21 cellular contexts compared by ENCODE assay signal in the genomic region with DNA sequence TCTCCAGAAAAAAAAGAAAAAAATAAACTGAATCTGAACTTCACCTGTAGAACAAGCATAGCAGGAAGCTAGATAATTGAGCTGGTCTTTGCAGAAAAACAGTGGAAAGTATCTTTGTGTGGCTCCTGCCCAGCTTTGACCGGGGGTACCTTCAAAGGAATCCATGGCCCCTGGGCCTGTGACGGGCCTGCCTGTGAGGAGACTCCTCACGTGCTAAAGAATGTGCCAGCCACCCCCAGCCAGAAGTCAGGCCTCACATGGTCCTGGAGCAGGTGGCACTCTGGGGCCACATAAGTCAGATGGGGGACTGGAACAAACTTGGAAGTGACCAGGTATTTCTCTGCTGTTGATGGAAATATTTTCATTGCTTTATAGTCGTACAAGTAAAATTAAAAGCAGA. TPM values are rescaled to one million over a fixed set of nuclear protein-coding genes. Genes with fewer than 3 reads are reported as not detected.
DNase-seq lines count a peak whose midpoint lies in the region; ATAC-seq and TF ChIP-seq lines count a peak whose summit lies in the region.
"Had no signal": no experiment of that assay in that cellular context is flagged by ENCODE, and none has a peak within 500 bp of the region (broad histone marks: within the 10 kb centered on the region; RNA-seq: fewer than 3 reads in every experiment).

No MANE protein-coding gene starts in this region.

- H2AFZ ChIP-seq in GM23338 = no peak overlapping the region
- H2AFZ ChIP-seq: GM23248 had no signal

- no peaks in the 10 kb centered on the region for H3K27me3 Mint-ChIP-seq in natural killer cell treated with Interleukin-12 subunit alpha and Interleukin-12 subunit beta and Interleukin-15 and Interleukin-18, amount 100 ng/mL, for 72 hours
- no peaks in the 10 kb centered on the region for H3K27me3 Mint-ChIP-seq in natural killer cell (ENCODE audit: low read depth in 2 of 2)
- H3K27me3 Mint-ChIP-seq in GM23338 (ENCODE audit: insufficient read depth, low read depth, poor library complexity) = peaks cover 3% of the 10 kb centered on the region
- H3K27me3 Mint-ChIP-seq: CD4-positive, CD25-positive, alpha-beta regulatory T cell; CD8-positive, alpha-beta memory T cell; IgD-negative memory B cell had no signal

- H3K27ac Mint-ChIP-seq in natural killer cell treated with Interleukin-12 subunit alpha and Interleukin-12 subunit beta and Interleukin-15 and Interleukin-18, amount 100 ng/mL, for 72 hours = no peak overlapping the region
- no peak overlapping the region for H3K27ac Mint-ChIP-seq in natural killer cell
- H3K27ac Mint-ChIP-seq in stimulated activated effector memory CD8-positive, alpha-beta T cell treated with anti-CD3 and anti-CD28 coated beads, Interleukin-12 subunit alpha, Interleukin-12 subunit beta, amount 100 ng/mL, for 72 hours = peak overlapping the region; percentile 14
- H3K27ac Mint-ChIP-seq in GM23338 = no peak overlapping the region

- H3K4me1 ChIP-seq in GM23338 (ENCODE audit: insufficient read depth) = peaks cover 7% of the 10 kb centered on the region
- H3K4me1 ChIP-seq: BE2C had no signal

- H3K27ac ChIP-seq in GM23338 (ENCODE audit: low read depth) = no peak overlapping the region
- H3K27ac ChIP-seq: GM23248, HL-60 had no signal

- peaks cover 36% of the 10 kb centered on the region for H4K20me1 ChIP-seq in GM23338 (replicated peaks; ENCODE audit: insufficient read depth)

- no peak overlapping the region for H3K4me2 ChIP-seq in GM23338

- H3K4me3 Mint-ChIP-seq in natural killer cell treated with Interleukin-12 subunit alpha and Interleukin-12 subunit beta and Interleukin-15 and Interleukin-18, amount 100 ng/mL, for 72 hours = no peak overlapping the region
- H3K4me3 Mint-ChIP-seq in natural killer cell (no peak overlapping the region), GM23338 (no peak overlapping the region)
- H3K4me3 Mint-ChIP-seq in stimulated activated effector memory CD8-positive, alpha-beta T cell treated with anti-CD3 and anti-CD28 coated beads, Interleukin-12 subunit alpha, Interleukin-12 subunit beta, amount 100 ng/mL, for 72 hours = no peak overlapping the region

- DNase-seq in natural killer cell treated with Interleukin-12 subunit alpha and Interleukin-12 subunit beta and Interleukin-15 and Interleukin-18, amount 100 ng/mL, for 72 hours (ENCODE audit: low spot score) = peak; percentile 37
- DNase-seq in natural killer cell (no peak), left lobe of liver (ENCODE audit: low spot score) (peak; percentile 15), GM23338 (ENCODE audit: low spot score) (no peak), HUDEP-2 (lab: John Stamatoyannopoulos, UW; ENCODE audit: unreplicated experiment in 76 of 76) (no peak)
- DNase-seq in stimulated activated effector memory CD8-positive, alpha-beta T cell treated with anti-CD3 and anti-CD28 coated beads, Interleukin-12 subunit alpha, Interleukin-12 subunit beta, amount 100 ng/mL, for 72 hours (ENCODE audit: low spot score in 2 of 2) = no peak
- DNase-seq: BE2C; C1 segment of cervical spinal cord; CD4-positive, CD25-positive, alpha-beta regulatory T cell; COR-L47; DMS 273 treated with DMSO at 0.1 percent for 48 hours; DMS53; DND-41; EL; GM23248; HCEC 1CT had no signal

- H3K9me2 ChIP-seq in GM23338 (ENCODE audit: insufficient read depth) = no peaks in the 10 kb centered on the region

- H3K36me3 Mint-ChIP-seq in natural killer cell treated with Interleukin-12 subunit alpha and Interleukin-12 subunit beta and Interleukin-15 and Interleukin-18, amount 100 ng/mL, for 72 hours = peaks cover 33% of the 10 kb centered on the region
- no peaks in the 10 kb centered on the region for H3K36me3 Mint-ChIP-seq in natural killer cell
- H3K36me3 Mint-ChIP-seq in stimulated activated effector memory CD8-positive, alpha-beta T cell treated with anti-CD3 and anti-CD28 coated beads, Interleukin-12 subunit alpha, Interleukin-12 subunit beta, amount 100 ng/mL, for 72 hours = peaks cover 94% of the 10 kb centered on the region
- H3K36me3 Mint-ChIP-seq in GM23338 (ENCODE audit: low read depth) = peaks cover 81% of the 10 kb centered on the region

- no peak for ATAC-seq in natural killer cell treated with Interleukin-12 subunit alpha and Interleukin-12 subunit beta and Interleukin-15 and Interleukin-18, amount 100 ng/mL, for 72 hours
- ATAC-seq in natural killer cell (no peak), left lobe of liver (no peak), GM23338 (no peak)
- no peak for ATAC-seq in stimulated activated effector memory CD8-positive, alpha-beta T cell treated with anti-CD3 and anti-CD28 coated beads, Interleukin-12 subunit alpha, Interleukin-12 subunit beta, amount 100 ng/mL, for 72 hours
- ATAC-seq: GM12878, HepG2 had no signal

- H3F3A ChIP-seq in GM23338 (replicated peaks; ENCODE audit: low read depth) = no peaks in the 10 kb centered on the region

- no peak overlapping the region for H3K4me3 ChIP-seq in GM23338
- H3K4me3 ChIP-seq: GM12878, GM23248 had no signal

- H3K36me3 ChIP-seq in GM23338 (ENCODE audit: insufficient read depth) = peaks cover 29% of the 10 kb centered on the region

- intact Hi-C loops in natural killer cell (cut with micrococcal nuclease) = no loop called here

- H3K27me3 ChIP-seq in GM23338 (ENCODE audit: insufficient read depth) = no peaks in the 10 kb centered on the region
- H3K27me3 ChIP-seq: BE2C had no signal

- no peaks in the 10 kb centered on the region for H3K9me3 Mint-ChIP-seq in natural killer cell treated with Interleukin-12 subunit alpha and Interleukin-12 subunit beta and Interleukin-15 and Interleukin-18, amount 100 ng/mL, for 72 hours
- no peaks in the 10 kb centered on the region for H3K9me3 Mint-ChIP-seq in natural killer cell
- no peaks in the 10 kb centered on the region for H3K9me3 Mint-ChIP-seq in stimulated activated effector memory CD8-positive, alpha-beta T cell treated with anti-CD3 and anti-CD28 coated beads, Interleukin-12 subunit alpha, Interleukin-12 subunit beta, amount 100 ng/mL, for 72 hours
- H3K9me3 Mint-ChIP-seq in GM23338 = no peaks in the 10 kb centered on the region; the same call in 2 of the 3 replicates
- H3K9me3 Mint-ChIP-seq: CD8-positive, alpha-beta memory T cell; IgD-negative memory B cell had no signal

- H3K4me1 Mint-ChIP-seq in natural killer cell treated with Interleukin-12 subunit alpha and Interleukin-12 subunit beta and Interleukin-15 and Interleukin-18, amount 100 ng/mL, for 72 hours (ENCODE audit: low read depth in 2 of 2) = peaks cover 42 to 46% of the 10 kb centered on the region in 2 donors
- peaks cover 52 to 55% of the 10 kb centered on the region in 2 donors for H3K4me1 Mint-ChIP-seq in natural killer cell
- peaks cover 49% of the 10 kb centered on the region for H3K4me1 Mint-ChIP-seq in stimulated activated effector memory CD8-positive, alpha-beta T cell treated with anti-CD3 and anti-CD28 coated beads, Interleukin-12 subunit alpha, Interleukin-12 subunit beta, amount 100 ng/mL, for 72 hours
- peaks cover 16% of the 10 kb centered on the region for H3K4me1 Mint-ChIP-seq in GM23338

- no peak for TF ChIP-seq CTCF in natural killer cell (IDR thresholded peaks at IDR 0.05)
- no peak for TF ChIP-seq CTCF in GM23338 (conservative IDR thresholded peaks at IDR 0.05; ENCODE audit: low read depth in 2 of 2)

- H3K79me2 ChIP-seq in GM23338 (replicated peaks; ENCODE audit: insufficient read depth) = peaks cover 88% of the 10 kb centered on the region

TF ChIP-seq in GM23338, 12 proteins besides CTCF, POLR2A, EP300 and RAD21 (continues in another document):
- TF ChIP-seq JUNB (IDR thresholded peaks at IDR 0.05; ENCODE audit: unreplicated experiment) = no peak
- no peak for TF ChIP-seq EZH2 (IDR thresholded peaks at IDR 0.05; ENCODE audit: low read depth, unreplicated experiment)
- TF ChIP-seq POLR2AphosphoS5 (IDR thresholded peaks at IDR 0.05; ENCODE audit: low read depth) = no peak
- TF ChIP-seq, protein P1, sequence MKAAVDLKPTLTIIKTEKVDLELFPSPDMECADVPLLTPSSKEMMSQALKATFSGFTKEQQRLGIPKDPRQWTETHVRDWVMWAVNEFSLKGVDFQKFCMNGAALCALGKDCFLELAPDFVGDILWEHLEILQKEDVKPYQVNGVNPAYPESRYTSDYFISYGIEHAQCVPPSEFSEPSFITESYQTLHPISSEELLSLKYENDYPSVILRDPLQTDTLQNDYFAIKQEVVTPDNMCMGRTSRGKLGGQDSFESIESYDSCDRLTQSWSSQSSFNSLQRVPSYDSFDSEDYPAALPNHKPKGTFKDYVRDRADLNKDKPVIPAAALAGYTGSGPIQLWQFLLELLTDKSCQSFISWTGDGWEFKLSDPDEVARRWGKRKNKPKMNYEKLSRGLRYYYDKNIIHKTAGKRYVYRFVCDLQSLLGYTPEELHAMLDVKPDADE (IDR thresholded peaks at IDR 0.05) = no peak
- no peak for TF ChIP-seq EZH2phosphoT487 (IDR thresholded peaks at IDR 0.05; ENCODE audit: unreplicated experiment)
- no peak for TF ChIP-seq ZNF114 (CRISPR knock-in tag; IDR thresholded peaks at IDR 0.05)
- TF ChIP-seq STAT1 (IDR thresholded peaks at IDR 0.05; ENCODE audit: unreplicated experiment) = no peak
- TF ChIP-seq NANOG (IDR thresholded peaks at IDR 0.05; ENCODE audit: borderline replicate concordance) = no peak
- TF ChIP-seq ZNF331 (CRISPR knock-in tag; IDR thresholded peaks at IDR 0.05; ENCODE audit: low read depth) = no peak
- no peak for TF ChIP-seq CREB1 (CRISPR knock-in tag; IDR thresholded peaks at IDR 0.05; ENCODE audit: low read depth)

RNA-seq across cellular contexts. Expression of a gene that starts 4.1 kb away (rescaled TPM):
- 10 to 100 TPM; 25.3 to 35.5 TPM for total RNA-seq in natural killer cell treated with Interleukin-12 subunit alpha and Interleukin-12 subunit beta and Interleukin-15 and Interleukin-18, amount 100 ng/mL, for 72 hours
- total RNA-seq in natural killer cell (10 to 100 TPM; 19.2 to 25.9 (median 22.5) TPM), left lobe of liver (27.0 TPM)
- total RNA-seq in GM23338 (2014; rRNA removed; shearing (Covaris generic)) = 82.1 and 94.8 TPM in 2 replicates
- 279 and 289 TPM in 2 replicates for polyA plus RNA-seq in GM23338 (2016; fragmentation: Nextera tagmentation; extraction: Ambion mirVana)

RNA-seq across cellular contexts. Expression of a gene that starts 5.7 kb away (rescaled TPM):
- total RNA-seq in natural killer cell treated with Interleukin-12 subunit alpha and Interleukin-12 subunit beta and Interleukin-15 and Interleukin-18, amount 100 ng/mL, for 72 hours = 10 to 100 TPM; 45.3 to 62.7 TPM
- total RNA-seq in natural killer cell = 10 to 100 TPM; 14.1 to 21.2 (median 17.1) TPM
- 31.1 TPM for total RNA-seq in left lobe of liver
- 47.5 and 79.9 TPM in 2 replicates for total RNA-seq in GM23338 (2014; rRNA removed; shearing (Covaris generic))
- polyA plus RNA-seq in GM23338 (2016; fragmentation: Nextera tagmentation; extraction: Ambion mirVana) = 143 and 149 TPM in 2 replicates

Comparison
In these comparisons a context has a peak if more than half of its experiments do, and no peak if none do; other contexts are left out.
1. DNase-seq: peak in natural killer cell treated with Interleukin-12 subunit alpha and Interleukin-12 subunit beta and Interleukin-15 and Interleukin-18, amount 100 ng/mL, for 72 hours (single experiment) and left lobe of liver (single experiment); none in natural killer cell (single experiment), stimulated activated effector memory CD8-positive, alpha-beta T cell treated with anti-CD3 and anti-CD28 coated beads, Interleukin-12 subunit alpha, Interleukin-12 subunit beta, amount 100 ng/mL, for 72 hours (0 of 2), GM23338 (single experiment) and HUDEP-2 (0 of 76).